In the genomic region with DNA sequence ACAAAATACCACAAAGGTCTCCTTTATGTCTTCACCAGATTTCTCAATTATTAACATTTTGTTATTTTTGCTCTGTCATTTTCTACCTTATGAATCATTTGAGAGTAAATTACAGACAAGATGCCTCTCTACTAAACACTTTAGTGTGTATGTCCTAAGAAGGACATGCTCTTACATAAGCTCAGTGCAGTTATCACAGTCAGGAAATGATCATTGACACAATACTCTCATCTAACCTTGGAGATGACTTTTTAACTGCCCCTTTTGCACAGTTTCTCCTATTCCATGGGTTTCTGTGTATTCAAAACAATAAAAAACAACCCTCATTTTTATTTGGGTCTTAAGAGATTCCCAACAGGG, we compare ENCODE assay signal across 11 cellular contexts.
DNase-seq lines count a peak whose midpoint lies in the region; ATAC-seq, FAIRE-seq and TF ChIP-seq lines count a peak whose summit lies in the region.
"Had no signal": no experiment of that assay in that cellular context is flagged by ENCODE, and none has a peak within 500 bp of the region (broad histone marks: within the 10 kb centered on the region; RNA-seq: fewer than 3 reads in every experiment).

No MANE protein-coding gene starts in this region.

- H2BK12ac ChIP-seq in H1 (ENCODE audit: low read depth, low read length): no peak overlapping the region

- H2AFZ ChIP-seq in H1 (ENCODE audit: low read length): 0 out of 2 replicates have a peak overlapping the region, but pooled peaks have one; percentile 38

- H4K91ac ChIP-seq in H1 (replicated peaks; ENCODE audit: insufficient read length, low read length): no peak overlapping the region

- H2BK5ac ChIP-seq in H1 (ENCODE audit: low read depth, low read length): no peak overlapping the region

- no peak overlapping the region for H3K18ac ChIP-seq in H1 (ENCODE audit: extremely low read depth, low read length)

- H3K27me3 ChIP-seq in H1 (replicated peaks in 1 of 4; ENCODE audit: control insufficient read depth in 3 of 4, extremely low read depth in 1 of 4, insufficient read depth in 3 of 4, low read length in 3 of 4) (no peaks in the 10 kb centered on the region), neutrophil (no peaks in the 10 kb centered on the region)

- H3K56ac ChIP-seq in H1 (replicated peaks; ENCODE audit: insufficient read length, low read depth, low read length): no peak overlapping the region

- TF ChIP-seq CTCF in HFFc6 (IDR thresholded peaks at IDR 0.05): no peak
- TF ChIP-seq CTCF in H1 (IDR thresholded peaks at IDR 0.05; ENCODE audit: control extremely low read depth in 1 of 3, insufficient read depth in 1 of 3, low read depth in 1 of 3, low read length in 3 of 3): no peak
- no peak for TF ChIP-seq CTCF in neutrophil (IDR thresholded peaks at IDR 0.05)

- H3K4me3 ChIP-seq in H1 (ENCODE audit: extremely low read depth in 1 of 4, insufficient read depth in 2 of 4, low read depth in 3 of 4, low read length in 4 of 4): no peak overlapping the region
- H3K4me3 ChIP-seq in neutrophil (ENCODE audit: low read depth in 1 of 2, low read length in 1 of 2): peak overlapping the region in 1 of 2 experiments; percentile 9
- H3K4me3 ChIP-seq: lung, prostate gland had no signal

- no peak overlapping the region for H3K27ac Mint-ChIP-seq in HFFc6

- no peak overlapping the region for H2BK120ac ChIP-seq in H1 (replicated peaks; ENCODE audit: low read depth, low read length)

- no peak overlapping the region for H4K5ac ChIP-seq in H1 (ENCODE audit: insufficient read length, low read depth, low read length)

- peaks cover 28% of the 10 kb centered on the region for H3K4me1 Mint-ChIP-seq in HFFc6 (ENCODE audit: low read depth)

- H3K9ac ChIP-seq in H1 (replicated peaks in 1 of 4; ENCODE audit: extremely low read depth in 1 of 4, low read depth in 3 of 4, low read length in 3 of 4): no peak overlapping the region

- H3K9me3 Mint-ChIP-seq in HFFc6: peaks cover 24% of the 10 kb centered on the region

- H3K27me3 Mint-ChIP-seq in HFFc6 (ENCODE audit: insufficient read depth): no peaks in the 10 kb centered on the region; the same call in 1 of the 2 replicates

- no peak overlapping the region for H3K4ac ChIP-seq in H1 (replicated peaks; ENCODE audit: insufficient read length, low read depth, low read length)

- POLR2A ChIA-PET in H1 (lab: Charles Lee; ENCODE audit: partially characterized antibody): no interaction called here

- H3K36me3 ChIP-seq in H1 (ENCODE audit: control insufficient read depth in 2 of 4, insufficient read depth in 4 of 4, low read length in 3 of 4) (peaks cover 0 to 7% (median 0%) of the 10 kb centered on the region in 4 experiments; a peak in 1 of 8 replicates), neutrophil (no peaks in the 10 kb centered on the region)
- H3K36me3 ChIP-seq: prostate gland had no signal

- no peaks in the 10 kb centered on the region for H3K23me2 ChIP-seq in H1 (ENCODE audit: low read depth, low read length)

- peaks cover 14% of the 10 kb centered on the region for H3K36me3 Mint-ChIP-seq in HFFc6 (ENCODE audit: low read depth)

- no peaks in the 10 kb centered on the region for H3K79me1 ChIP-seq in H1 (ENCODE audit: low read depth, low read length)

- no peak for TF ChIP-seq RAD21 in H1 (IDR thresholded peaks at IDR 0.05 in 1 of 2, conservative IDR thresholded peaks at IDR 0.05 in 1 of 2; ENCODE audit: low read depth in 2 of 2, low read length in 2 of 2)

- no peak overlapping the region for H2BK20ac ChIP-seq in H1 (ENCODE audit: low read length)

- H3K27ac ChIP-seq in H1 (ENCODE audit: low read depth, low read length): no peak overlapping the region
- H3K27ac ChIP-seq in neutrophil: peak overlapping the region; percentile 63
- H3K27ac ChIP-seq: prostate gland had no signal

- H3K79me2 ChIP-seq in H1 (ENCODE audit: control insufficient read depth in 1 of 2, insufficient read depth in 2 of 2, low read length in 2 of 2): no peaks in the 10 kb centered on the region

- CTCF ChIA-PET in H1 (lab: Charles Lee; ENCODE audit: partially characterized antibody): interaction anchor here (0.6 to 2.7 kb wide), 4 partner anchors 9 to 156 kb away, joined by 3 to 10 read pairs (median 3); no protein-coding TSS in a partner anchor

- no peak for ATAC-seq in GM21619 (IDR thresholded peaks at IDR 0.05; ENCODE audit: unreplicated experiment)
- ATAC-seq: Panc1 had no signal

- H2BK15ac ChIP-seq in H1 (ENCODE audit: low read length): no peak overlapping the region

- H3K14ac ChIP-seq in H1 (ENCODE audit: insufficient read length): no peak overlapping the region

- H4K20me1 ChIP-seq in H1 (replicated peaks in 1 of 2; ENCODE audit: control insufficient read depth in 1 of 2, insufficient read depth in 2 of 2, low read length in 2 of 2): no peaks in the 10 kb centered on the region

- H2AK5ac ChIP-seq in H1 (ENCODE audit: low read depth, low read length): no peak overlapping the region

- H3K4me1 ChIP-seq in H1 (replicated peaks in 1 of 4; ENCODE audit: control insufficient read depth in 3 of 4, insufficient read depth in 4 of 4, low read length in 3 of 4) (peaks cover 0 to 4% (median 3%) of the 10 kb centered on the region in 4 experiments; a peak in 3 of 7 replicates), neutrophil (ENCODE audit: control insufficient read depth in 1 of 2, insufficient read depth in 1 of 2, low read depth in 1 of 2, low read length in 1 of 2) (peaks cover 31 to 36% of the 10 kb centered on the region in 2 experiments)
- H3K4me1 ChIP-seq: prostate gland had no signal

- TF ChIP-seq POLR2A in H1 (IDR thresholded peaks at IDR 0.05; ENCODE audit: control extremely low read depth in 1 of 2, low read depth in 2 of 2, low read length in 2 of 2): no peak

- H3K23ac ChIP-seq in H1 (ENCODE audit: insufficient read length): no peak overlapping the region

- H4K8ac ChIP-seq in H1 (ENCODE audit: extremely low read depth, insufficient read depth, low read length): no peak overlapping the region

- H3K4me3 Mint-ChIP-seq in HFFc6: peak overlapping the region; percentile 42; the same call in 1 of the 2 replicates

- TF ChIP-seq EP300 in H1 (IDR thresholded peaks at IDR 0.05; ENCODE audit: borderline replicate concordance in 1 of 2, low read depth in 2 of 2, low read length in 2 of 2): no peak

- H3K4me2 ChIP-seq in H1 (ENCODE audit: insufficient read depth in 1 of 2, low read depth in 2 of 2, low read length in 2 of 2): no peak overlapping the region

- FAIRE-seq in H1 (lab: Jason Lieb, UNC): no peak

- peak; percentile 69 to 71 for DNase-seq in AML-193 (lab: John Stamatoyannopoulos, UW)
- no peak for DNase-seq in HFFc6
- DNase-seq in H1 (ENCODE audit: low read depth in 1 of 2, low spot score in 2 of 2): no peak
- DNase-seq in stimulated activated CD8-positive, alpha-beta memory T cell treated with anti-CD3 and anti-CD28 coated beads, Interleukin-4, amount 100 ng/mL, for 48 hours: no peak
- no peak for DNase-seq in cerebellar cortex (ENCODE audit: low spot score)
- no peak for DNase-seq in effector CD8-positive, alpha-beta T cell (lab: John Stamatoyannopoulos, UW)

- H3K9me3 ChIP-seq in H1 (ENCODE audit: insufficient read depth in 2 of 2, low read depth in 1 of 2, low read length in 1 of 2) (peaks cover 6 to 14% of the 10 kb centered on the region in 2 experiments), neutrophil (no peaks in the 10 kb centered on the region)
- H3K9me3 ChIP-seq: prostate gland had no signal

TF ChIP-seq in H1, 55 proteins besides CTCF, POLR2A, EP300 and RAD21 (continues in another document):
- no peak for TF ChIP-seq ASH2L (IDR thresholded peaks at IDR 0.05; ENCODE audit: low read length)
- TF ChIP-seq CBX5 (IDR thresholded peaks at IDR 0.05; ENCODE audit: low read depth, low read length): no peak
- TF ChIP-seq CREB1 (IDR thresholded peaks at IDR 0.05): no peak
- TF ChIP-seq CEBPB (IDR thresholded peaks at IDR 0.05; ENCODE audit: low read depth, low read length): no peak
- TF ChIP-seq JUN (IDR thresholded peaks at IDR 0.05; ENCODE audit: low read depth, low read length): no peak
- no peak for TF ChIP-seq TBP (IDR thresholded peaks at IDR 0.05; ENCODE audit: low read depth, low read length)
- no peak for TF ChIP-seq CHD2 (IDR thresholded peaks at IDR 0.05; ENCODE audit: low read length)
- no peak for TF ChIP-seq KDM4A (IDR thresholded peaks at IDR 0.05; ENCODE audit: low read depth, low read length, severe bottlenecking)
- no peak for TF ChIP-seq SP4 (IDR thresholded peaks at IDR 0.05; ENCODE audit: low read length)

Comparison
In these comparisons a context has a peak if more than half of its experiments do, and no peak if none do; other contexts are left out.
1. DNase-seq: peak in AML-193 (2 of 2); none in HFFc6 (single experiment), H1 (0 of 2), stimulated activated CD8-positive, alpha-beta memory T cell treated with anti-CD3 and anti-CD28 coated beads, Interleukin-4, amount 100 ng/mL, for 48 hours (single experiment), cerebellar cortex (single experiment) and effector CD8-positive, alpha-beta T cell (single experiment).